In genomic region chr17:78005452-78006171, GRCh38 we compare ENCODE assay signal across 21 cellular contexts.
"Had no signal": no experiment of that assay in that cellular context is flagged by ENCODE, and none has a peak within 500 bp of the region (broad histone marks: within the 10 kb centered on the region; RNA-seq: fewer than 3 reads in every experiment).

No MANE protein-coding gene starts in this region.

- H3K27ac Mint-ChIP-seq: nephron had no signal

- H3K9me3 ChIP-seq: colonic mucosa, esophagus squamous epithelium, gastrocnemius medialis, left ventricle myocardium inferior, pancreas, psoas muscle, right atrium auricular region, SK-N-SH, stomach, uterus had no signal

- H3K4me3 ChIP-seq: colonic mucosa, dorsolateral prefrontal cortex, esophagus squamous epithelium, gastrocnemius medialis, left ventricle myocardium inferior, pancreas, psoas muscle, right atrium auricular region, stomach, uterus had no signal

- H3K36me3 ChIP-seq: colonic mucosa, gastrocnemius medialis, pancreas, uterus had no signal

- H3K27ac ChIP-seq: colonic mucosa, esophagus squamous epithelium, gastrocnemius medialis, left ventricle myocardium inferior, pancreas, psoas muscle, right atrium auricular region, stomach, uterus had no signal

- H3K4me1 ChIP-seq: colonic mucosa, uterus had no signal

- H3K4me3 Mint-ChIP-seq: activated CD4-positive, alpha-beta T cell treated with anti-CD3 and anti-CD28 coated beads, Interleukin-2, amount 10 ng/mL, durations not matched to agents 24 days and 14 days; activated T-cell treated with anti-CD3 and anti-CD28 coated beads, Interleukin-2, amount 50 U/mL, for 4 hours; effector memory CD8-positive, alpha-beta T cell; nephron had no signal

- H3K9me3 Mint-ChIP-seq: activated CD4-positive, alpha-beta T cell treated with anti-CD3 and anti-CD28 coated beads, Interleukin-2, amount 10 ng/mL, durations not matched to agents 24 days and 14 days; activated T-cell treated with anti-CD3 and anti-CD28 coated beads, Interleukin-2, amount 50 U/mL, for 4 hours; effector memory CD8-positive, alpha-beta T cell; nephron had no signal

- ATAC-seq: effector memory CD8-positive, alpha-beta T cell; gastrocnemius medialis; pancreas; psoas muscle had no signal

- DNase-seq: activated CD4-positive, alpha-beta T cell treated with anti-CD3 and anti-CD28 coated beads, Interleukin-2, amount 10 ng/mL, durations not matched to agents 24 days and 14 days; activated effector memory CD4-positive, alpha-beta T cell treated with anti-CD3 and anti-CD28 coated beads, Interleukin-2, amount 50 U/mL, for 16 hours; activated T-cell treated with anti-CD3 and anti-CD28 coated beads, Interleukin-2, amount 50 U/mL, for 4 hours; aorta; colonic mucosa; dorsolateral prefrontal cortex; effector memory CD8-positive, alpha-beta T cell; esophagus squamous epithelium; gastrocnemius medialis; hippocampal formation; left ventricle myocardium inferior; midbrain; pancreas; psoas muscle; SK-N-SH; stimulated activated CD4-positive, alpha-beta T cell treated with anti-CD3 and anti-CD28 coated beads, Interleukin-4, amount 100 ng/mL, for 24 hours; stomach; trophoblast cell; uterus had no signal

- H3K27me3 Mint-ChIP-seq: activated CD4-positive, alpha-beta T cell treated with anti-CD3 and anti-CD28 coated beads, Interleukin-2, amount 10 ng/mL, durations not matched to agents 24 days and 14 days; effector memory CD8-positive, alpha-beta T cell had no signal

- H3K27me3 ChIP-seq: colonic mucosa, dorsolateral prefrontal cortex, esophagus squamous epithelium, gastrocnemius medialis, pancreas, right atrium auricular region, stomach, uterus had no signal
